ENCODE assay signal across 8 cellular contexts in genomic region chr6:52403627-52404026, GRCh38. TPM values are rescaled to one million over a fixed set of nuclear protein-coding genes. Genes with fewer than 3 reads are reported as not detected.
DNase-seq lines count a peak whose midpoint lies in the region; ATAC-seq and TF ChIP-seq lines count a peak whose summit lies in the region.

No MANE protein-coding gene starts in this region.

- TF ChIP-seq POLR2A in body of pancreas (IDR thresholded peaks at IDR 0.05) (no peak), esophagus squamous epithelium (IDR thresholded peaks at IDR 0.05) (no peak)

- 37 to 57% methylated on average over 9 of the region's 9 CpGs for WGBS in body of pancreas, 2 donors
- WGBS in esophagus squamous epithelium, 2 donors = 44 to 47% methylated on average over 7 to 8 of the region's 9 CpGs

- H3K27me3 ChIP-seq in body of pancreas = no peaks in the 10 kb centered on the region
- no peaks in the 10 kb centered on the region for H3K27me3 ChIP-seq in esophagus squamous epithelium

- H3K4me3 ChIP-seq in body of pancreas (no peak overlapping the region), mucosa of descending colon (no peak overlapping the region), esophagus squamous epithelium (no peak overlapping the region)

- H3K4me1 ChIP-seq in body of pancreas (no peaks in the 10 kb centered on the region), mucosa of descending colon (ENCODE audit: low read depth) (peaks cover 36% of the 10 kb centered on the region), esophagus squamous epithelium (peaks cover 5 to 25% (median 7%) of the 10 kb centered on the region in 3 donors)

- no peaks in the 10 kb centered on the region for H3K9me3 ChIP-seq in body of pancreas
- H3K9me3 ChIP-seq in mucosa of descending colon = no peaks in the 10 kb centered on the region
- no peaks in the 10 kb centered on the region for H3K9me3 ChIP-seq in esophagus squamous epithelium

- H3K27ac ChIP-seq in body of pancreas (no peak overlapping the region), esophagus squamous epithelium (no peak overlapping the region)

- ATAC-seq in body of pancreas (peak; percentile 51), mucosa of descending colon (peak; percentile 92), GM19463 (IDR thresholded peaks at IDR 0.05; ENCODE audit: unreplicated experiment) (no peak)
- ATAC-seq in activated CD4-positive, CD25-positive, alpha-beta regulatory T cell treated with anti-CD3 and anti-CD28 coated beads, Interleukin-2, amount 50 U/mL, for 24 hours = no peak

- intact Hi-C loops in body of pancreas (cut with DNase I) (no loop called here), mucosa of descending colon (cut with DNase I, micrococcal nuclease) (loop anchor here in 1 of 2 donors (10.0 kb wide), 1 partner anchor 119 kb away; the partner anchor contains the start of gene MCM3), esophagus squamous epithelium (cut with DNase I) (loop anchor here (5.0 to 10.0 kb wide), 2 partner anchors 119 to 259 kb away; partner anchors contain the start of gene MCM3)

- DNase-seq in DMS 273 treated with DMSO at 0.1 percent for 48 hours (lab: John Stamatoyannopoulos, UW) (peak; percentile 56), NCI-H1694 treated with DMSO at 0.1 percent for 48 hours (lab: John Stamatoyannopoulos, UW) (peak; percentile 67), body of pancreas (peak in 3 of 4 donors; percentile 37 to 42 (median 41)), mucosa of descending colon (peak; percentile 86 to 91 (median 89)), esophagus squamous epithelium (lab: John Stamatoyannopoulos, UW) (no peak), NCI-H187 treated with DMSO at 0.1 percent for 48 hours (lab: John Stamatoyannopoulos, UW) (no peak)

- TF ChIP-seq CTCF in body of pancreas (IDR thresholded peaks at IDR 0.05) = no peak
- TF ChIP-seq CTCF in mucosa of descending colon (IDR thresholded peaks at IDR 0.05) = no peak
- TF ChIP-seq CTCF in esophagus squamous epithelium (IDR thresholded peaks at IDR 0.05) = no peak

- no peaks in the 10 kb centered on the region for H3K36me3 ChIP-seq in body of pancreas (replicated peaks in 1 of 2; ENCODE audit: insufficient read depth in 1 of 2, low read depth in 2 of 2)
- H3K36me3 ChIP-seq in mucosa of descending colon (ENCODE audit: low read depth) = no peaks in the 10 kb centered on the region
- H3K36me3 ChIP-seq in esophagus squamous epithelium = peaks cover 0 to 37% (median 7%) of the 10 kb centered on the region in 3 donors

RNA-seq across cellular contexts. Expression of gene EFHC1, which starts 16.5 kb away (rescaled TPM):
- 10 to 100 TPM; 11.5 to 17.4 TPM for total RNA-seq in body of pancreas
- 10 to 100 TPM; 10.8 to 22.2 (median 20.5) TPM for total RNA-seq in mucosa of descending colon
- total RNA-seq in esophagus squamous epithelium = 10 to 100 TPM in 2 of 4 donors, 1 to 10 TPM in 2; 4.0 to 17.5 (median 9.9) TPM

RNA-seq across cellular contexts. Expression of gene PAQR8, which starts 41.7 kb away (rescaled TPM):
- total RNA-seq in body of pancreas (1 to 10 TPM; 4.0 to 4.9 TPM), mucosa of descending colon (100 to 1,000 TPM in 1 of 3 donors, 10 to 100 TPM in 2; 70.6 to 184 (median 81.4) TPM), esophagus squamous epithelium (10 to 100 TPM in 3 of 4 donors, 1 to 10 TPM in 1; 1.7 to 22.5 (median 11.5) TPM)

Comparison
In these comparisons a context has a peak if more than half of its experiments do, and no peak if none do; other contexts are left out.
1. DNase-seq: peak in DMS 273 treated with DMSO at 0.1 percent for 48 hours (single experiment), NCI-H1694 treated with DMSO at 0.1 percent for 48 hours (single experiment), body of pancreas (3 of 4) and mucosa of descending colon (3 of 3); none in esophagus squamous epithelium (single experiment) and NCI-H187 treated with DMSO at 0.1 percent for 48 hours (single experiment).
2. ATAC-seq: peak in body of pancreas (single experiment) and mucosa of descending colon (single experiment); none in activated CD4-positive, CD25-positive, alpha-beta regulatory T cell treated with anti-CD3 and anti-CD28 coated beads, Interleukin-2, amount 50 U/mL, for 24 hours (0 of 2) and GM19463 (single experiment).